ENCODE assay signal across 1 cellular context in the genomic region with DNA sequence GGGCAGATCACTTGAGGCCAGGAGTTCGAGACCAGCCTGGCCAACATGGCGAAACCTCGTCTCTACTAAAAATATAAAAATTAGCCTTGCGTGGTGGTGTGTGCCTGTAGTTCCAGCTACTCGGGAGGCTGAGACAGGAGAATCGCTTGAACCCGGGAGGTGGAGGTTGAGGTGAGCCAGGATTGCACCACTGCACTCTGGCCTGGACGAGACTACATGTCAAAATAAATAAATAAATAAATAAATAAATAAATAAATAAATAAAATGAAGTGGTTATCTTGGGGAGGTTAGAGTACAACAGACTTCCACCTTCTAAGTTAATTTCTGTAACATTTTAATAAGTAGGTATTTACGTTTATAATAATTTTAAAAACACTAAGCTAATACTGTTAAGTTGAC. TPM values are rescaled to one million over a fixed set of nuclear protein-coding genes. Genes with fewer than 3 reads are reported as not detected.
"Had no signal": no experiment of that assay in that cellular context is flagged by ENCODE, and none has a peak within 500 bp of the region (broad histone marks: within the 10 kb centered on the region; RNA-seq: fewer than 3 reads in every experiment).

No MANE protein-coding gene starts in this region.

RNA-seq across cellular contexts. Expression of gene ZNF503, which starts 31.7 kb away (rescaled TPM):
- total RNA-seq: OCI-LY7 had no signal
